ENCODE assay signal across 15 cellular contexts in genomic region chr14:19668351-19668933, GRCh38. TPM values are rescaled to one million over a fixed set of nuclear protein-coding genes. Genes with fewer than 3 reads are reported as not detected.
DNase-seq lines count a peak whose midpoint lies in the region; ATAC-seq and TF ChIP-seq lines count a peak whose summit lies in the region.
"Not testable (repeated sequence)": the region's sequence is repeated elsewhere in the genome, so short reads cannot be mapped to it uniquely, and the experiment has no call there.
"Had no signal": no experiment of that assay in that cellular context is flagged by ENCODE, and none has a peak within 500 bp of the region (broad histone marks: within the 10 kb centered on the region; RNA-seq: fewer than 3 reads in every experiment).

No MANE protein-coding gene starts in this region.

- H3K4me3 ChIP-seq in LNCaP clone FGC (ENCODE audit: low read depth, low read length): peak overlapping the region; percentile 34
- H3K4me3 ChIP-seq in right cardiac atrium (ENCODE audit: low read length); lower lobe of right lung; spleen: not testable (repeated sequence)

- H3K27me3 Mint-ChIP-seq in activated B cell treated with CpG ODN at 0.5 μM for 24 hours: not testable (repeated sequence)

- not testable (repeated sequence) for H3K36me3 Mint-ChIP-seq in activated B cell treated with CpG ODN at 0.5 μM for 24 hours (ENCODE audit: low read depth)

- H3K4me1 Mint-ChIP-seq in activated B cell treated with CpG ODN at 0.5 μM for 24 hours: not testable (repeated sequence)

- intact Hi-C loops in activated B cell treated with CpG ODN at 0.5 μM for 24 hours (cut with micrococcal nuclease); right cardiac atrium (cut with DNase I); lower lobe of right lung (cut with DNase I); spleen (cut with DNase I; ENCODE audit: low total_unique reads): not testable (repeated sequence)

- CTCF ChIA-PET in activated B cell treated with CpG ODN at 0.5 μM for 24 hours (lab: Charles Lee): not testable (repeated sequence)

- not testable (repeated sequence) for H3K4me1 ChIP-seq in right cardiac atrium (ENCODE audit: control insufficient read depth, insufficient read depth, low read length); lower lobe of right lung; spleen

- not testable (repeated sequence) for H3K9me3 Mint-ChIP-seq in activated B cell treated with CpG ODN at 0.5 μM for 24 hours

- not testable (repeated sequence) for H3K27me3 ChIP-seq in right cardiac atrium (ENCODE audit: control insufficient read depth, insufficient read depth); lower lobe of right lung (ENCODE audit: low read depth); spleen (replicated peaks in 1 of 7)

- POLR2A ChIA-PET in activated B cell treated with CpG ODN at 0.5 μM for 24 hours (lab: Charles Lee): not testable (repeated sequence)

- not testable (repeated sequence) for TF ChIP-seq POLR2A in spleen (IDR thresholded peaks at IDR 0.05)

- H3K9me3 ChIP-seq in right cardiac atrium (ENCODE audit: control insufficient read depth, low read length): not testable (repeated sequence)
- H3K9me3 ChIP-seq in lower lobe of right lung (peaks cover 12% of the 10 kb centered on the region), spleen (peaks cover 0 to 39% (median 18%) of the 10 kb centered on the region in 8 donors)

- H3K27ac Mint-ChIP-seq in activated B cell treated with CpG ODN at 0.5 μM for 24 hours: not testable (repeated sequence)

- TF ChIP-seq CTCF in LNCaP clone FGC (IDR thresholded peaks at IDR 0.05; ENCODE audit: control insufficient read depth, extremely low read depth, insufficient read depth): peak; percentile 9; the same call in 1 of the 2 replicates
- not testable (repeated sequence) for TF ChIP-seq CTCF in activated B cell treated with CpG ODN at 0.5 μM for 24 hours (IDR thresholded peaks at IDR 0.05); lower lobe of right lung (IDR thresholded peaks at IDR 0.05); spleen (IDR thresholded peaks at IDR 0.05 in 8 of 11, conservative IDR thresholded peaks at IDR 0.05 in 3 of 11)

- not testable (repeated sequence) for ATAC-seq in activated B cell treated with CpG ODN at 0.5 μM for 24 hours (ENCODE audit: low read depth)
- ATAC-seq in right cardiac atrium: peak in 1 of 2 donors; percentile 57
- ATAC-seq in lower lobe of right lung: peak; percentile 65

- H3K4me3 Mint-ChIP-seq in activated B cell treated with CpG ODN at 0.5 μM for 24 hours: not testable (repeated sequence)

- peak; percentile 6 for DNase-seq in AG20443 (ENCODE audit: low spot score)
- DNase-seq in LNCaP clone FGC (ENCODE audit: low read depth): not testable (repeated sequence)
- peak; percentile 18 for DNase-seq in activated B cell treated with CpG ODN at 0.5 μM for 24 hours
- peak; percentile 47 for DNase-seq in ecto neural progenitor cell (ENCODE audit: low spot score)
- DNase-seq in right cardiac atrium: peak in 2 of 3 donors; percentile 30 to 44
- DNase-seq in lower lobe of right lung: peak; percentile 53
- DNase-seq in spleen: peak; percentile 88

- not testable (repeated sequence) for H3K36me3 ChIP-seq in lower lobe of right lung, spleen

- not testable (repeated sequence) for H3K27ac ChIP-seq in right cardiac atrium (ENCODE audit: low read length); lower lobe of right lung; spleen

- 44% methylated on average over 40 of the region's 47 CpGs for WGBS in right cardiac atrium
- WGBS in spleen, 5 donors: 45 to 70% (median 59%) methylated on average over 39 to 47 of the region's 47 CpGs

RNA-seq across cellular contexts. Expression of gene OR11H2, which starts 45.2 kb away (rescaled TPM):
- total RNA-seq in activated B cell treated with CpG ODN at 0.5 μM for 24 hours (not detected in 2 replicates), right cardiac atrium (not detected), lower lobe of right lung (not detected), spleen (not detected)
- polyA plus RNA-seq in right cardiac atrium (not detected), spleen (not detected)
- total RNA-seq: Calu3; CD8-positive, alpha-beta T cell; GM23248; HT-29; M059J; RPMI7951; SJCRH30 had no signal
- polyA plus RNA-seq: AG04450, GM23248 had no signal
